In genomic region chr6:135983093-135983492, GRCh38 we compare ENCODE assay signal across 32 cellular contexts.
"Had no signal": no experiment of that assay in that cellular context is flagged by ENCODE, and none has a peak within 500 bp of the region (broad histone marks: within the 10 kb centered on the region; RNA-seq: fewer than 3 reads in every experiment).

No MANE protein-coding gene starts in this region.

- H3K4me1 Mint-ChIP-seq: activated CD4-positive, alpha-beta memory T cell treated with anti-CD3 and anti-CD28 coated beads, Interleukin-2, amount 10 ng/mL, durations not matched to agents 7 days and 5 days; activated CD4-positive, alpha-beta T cell treated with anti-CD3 and anti-CD28 coated beads, Interleukin-2, amount 10 ng/mL, durations not matched to agents 7 days and 5 days; activated naive CD4-positive, alpha-beta T cell treated with anti-CD3 and anti-CD28 coated beads, Interleukin-2, amount 10 ng/mL, durations not matched to agents 7 days and 5 days; activated naive CD8-positive, alpha-beta T cell treated with anti-CD3 and anti-CD28 coated beads, Interleukin-2, amount 10 ng/mL, durations not matched to agents 7 days and 5 days; central memory CD8-positive, alpha-beta T cell had no signal

- ATAC-seq: activated naive CD4-positive, alpha-beta T cell treated with anti-CD3 and anti-CD28 coated beads, Interleukin-2, amount 50 U/mL, for 72 hours; activated T-cell treated with anti-CD3 and anti-CD28 coated beads, Interleukin-2, amount 50 U/mL, for 72 hours; esophagus mucosa; WTC11 had no signal

- H3K27me3 ChIP-seq: brain microvascular endothelial cell, dorsolateral prefrontal cortex had no signal

- H3K27me3 Mint-ChIP-seq: activated CD4-positive, alpha-beta T cell treated with anti-CD3 and anti-CD28 coated beads, Interleukin-2, amount 10 ng/mL, durations not matched to agents 7 days and 5 days; activated naive CD4-positive, alpha-beta T cell treated with anti-CD3 and anti-CD28 coated beads, Interleukin-2, amount 10 ng/mL, durations not matched to agents 7 days and 5 days; dendritic cell treated with granulocyte-macrophage colony-stimulating factor and Interleukin-4, amounts not matched to agents 40 ng/mL and 50 ng/mL, for 4 days had no signal

- H3K36me3 ChIP-seq: brain microvascular endothelial cell had no signal

- H3K27ac Mint-ChIP-seq: activated CD4-positive, alpha-beta memory T cell treated with anti-CD3 and anti-CD28 coated beads, Interleukin-2, amount 10 ng/mL, durations not matched to agents 7 days and 5 days; activated CD4-positive, alpha-beta T cell treated with anti-CD3 and anti-CD28 coated beads, Interleukin-2, amount 10 ng/mL, durations not matched to agents 7 days and 5 days; activated naive CD4-positive, alpha-beta T cell treated with anti-CD3 and anti-CD28 coated beads, Interleukin-2, amount 10 ng/mL, durations not matched to agents 7 days and 5 days; activated naive CD8-positive, alpha-beta T cell treated with anti-CD3 and anti-CD28 coated beads, Interleukin-2, amount 10 ng/mL, durations not matched to agents 7 days and 5 days; activated T-cell treated with anti-CD3 and anti-CD28 coated beads, Interleukin-2, amount 50 U/mL, for 24 hours; activated T-cell treated with anti-CD3 and anti-CD28 coated beads, Interleukin-2, amount 50 U/mL, for 72 hours; dendritic cell treated with granulocyte-macrophage colony-stimulating factor and Interleukin-4, amounts not matched to agents 40 ng/mL and 50 ng/mL, for 4 days; endodermal cell; WTC11 had no signal

- H3K9me3 Mint-ChIP-seq: activated CD4-positive, alpha-beta T cell treated with anti-CD3 and anti-CD28 coated beads, Interleukin-2, amount 10 ng/mL, durations not matched to agents 7 days and 5 days; activated naive CD4-positive, alpha-beta T cell treated with anti-CD3 and anti-CD28 coated beads, Interleukin-2, amount 10 ng/mL, durations not matched to agents 7 days and 5 days; activated naive CD4-positive, alpha-beta T cell treated with anti-CD3 and anti-CD28 coated beads, Interleukin-2, amount 50 U/mL, for 72 hours; activated T-cell treated with anti-CD3 and anti-CD28 coated beads, Interleukin-2, amount 50 U/mL, for 24 hours; activated T-cell treated with anti-CD3 and anti-CD28 coated beads, Interleukin-2, amount 50 U/mL, for 72 hours; central memory CD8-positive, alpha-beta T cell; dendritic cell treated with granulocyte-macrophage colony-stimulating factor and Interleukin-4, amounts not matched to agents 40 ng/mL and 50 ng/mL, for 4 days; WTC11 had no signal

- DNase-seq: activated CD4-positive, alpha-beta memory T cell treated with anti-CD3 and anti-CD28 coated beads, Interleukin-2, amount 10 ng/mL, durations not matched to agents 7 days and 5 days; activated CD4-positive, alpha-beta T cell treated with anti-CD3 and anti-CD28 coated beads for 1 hour; activated CD4-positive, alpha-beta T cell treated with anti-CD3 and anti-CD28 coated beads for 4 hours; activated CD4-positive, alpha-beta T cell treated with anti-CD3 and anti-CD28 coated beads, Interleukin-2, amount 10 ng/mL, durations not matched to agents 7 days and 5 days; activated CD4-positive, alpha-beta T cell treated with anti-CD3 and anti-CD28 coated beads, Interleukin-2, amount 50 U/mL, for 4 hours; activated CD8-positive, alpha-beta memory T cell treated with anti-CD3 and anti-CD28 coated beads, Interleukin-2, amount 50 U/mL, for 48 hours; activated gamma-delta T cell; activated naive CD4-positive, alpha-beta T cell; activated naive CD4-positive, alpha-beta T cell treated with anti-CD3 and anti-CD28 coated beads, Interleukin-2, amount 10 ng/mL, durations not matched to agents 7 days and 5 days; activated naive CD8-positive, alpha-beta T cell treated with anti-CD3 and anti-CD28 coated beads, Interleukin-2, amount 10 ng/mL, durations not matched to agents 7 days and 5 days; activated T-cell treated with anti-CD3 and anti-CD28 coated beads for 4 hours; activated T-cell treated with anti-CD3 and anti-CD28 coated beads, Interleukin-2, amount 50 U/mL, for 24 hours; activated T-cell treated with anti-CD3 and anti-CD28 coated beads, Interleukin-2, amount 50 U/mL, for 72 hours; amniotic stem cell; anterior cingulate cortex; brain microvascular endothelial cell; dorsolateral prefrontal cortex; effector memory CD4-positive, alpha-beta T cell; endodermal cell; foreskin fibroblast; head of caudate nucleus; T-helper 2 cell had no signal

- H3K27ac ChIP-seq: brain microvascular endothelial cell, coronary artery, dorsolateral prefrontal cortex, VCaP had no signal

- H3K36me3 Mint-ChIP-seq: activated naive CD4-positive, alpha-beta T cell treated with anti-CD3 and anti-CD28 coated beads, Interleukin-2, amount 10 ng/mL, durations not matched to agents 7 days and 5 days; activated naive CD4-positive, alpha-beta T cell treated with anti-CD3 and anti-CD28 coated beads, Interleukin-2, amount 50 U/mL, for 72 hours; activated naive CD8-positive, alpha-beta T cell treated with anti-CD3 and anti-CD28 coated beads, Interleukin-2, amount 10 ng/mL, durations not matched to agents 7 days and 5 days; WTC11 had no signal

- H3K4me3 Mint-ChIP-seq: activated CD4-positive, alpha-beta memory T cell treated with anti-CD3 and anti-CD28 coated beads, Interleukin-2, amount 10 ng/mL, durations not matched to agents 7 days and 5 days; activated CD4-positive, alpha-beta T cell treated with anti-CD3 and anti-CD28 coated beads, Interleukin-2, amount 10 ng/mL, durations not matched to agents 7 days and 5 days; activated naive CD4-positive, alpha-beta T cell treated with anti-CD3 and anti-CD28 coated beads, Interleukin-2, amount 10 ng/mL, durations not matched to agents 7 days and 5 days; activated naive CD8-positive, alpha-beta T cell treated with anti-CD3 and anti-CD28 coated beads, Interleukin-2, amount 10 ng/mL, durations not matched to agents 7 days and 5 days; activated T-cell treated with anti-CD3 and anti-CD28 coated beads, Interleukin-2, amount 50 U/mL, for 24 hours; activated T-cell treated with anti-CD3 and anti-CD28 coated beads, Interleukin-2, amount 50 U/mL, for 72 hours; central memory CD8-positive, alpha-beta T cell; dendritic cell treated with granulocyte-macrophage colony-stimulating factor and Interleukin-4, amounts not matched to agents 40 ng/mL and 50 ng/mL, for 4 days; endodermal cell; WTC11 had no signal

- H3K4me3 ChIP-seq: coronary artery, dorsolateral prefrontal cortex had no signal

- FAIRE-seq: astrocyte, bronchial epithelial cell, frontal cortex had no signal
